ENCODE assay signal across 34 cellular contexts in the genomic region with DNA sequence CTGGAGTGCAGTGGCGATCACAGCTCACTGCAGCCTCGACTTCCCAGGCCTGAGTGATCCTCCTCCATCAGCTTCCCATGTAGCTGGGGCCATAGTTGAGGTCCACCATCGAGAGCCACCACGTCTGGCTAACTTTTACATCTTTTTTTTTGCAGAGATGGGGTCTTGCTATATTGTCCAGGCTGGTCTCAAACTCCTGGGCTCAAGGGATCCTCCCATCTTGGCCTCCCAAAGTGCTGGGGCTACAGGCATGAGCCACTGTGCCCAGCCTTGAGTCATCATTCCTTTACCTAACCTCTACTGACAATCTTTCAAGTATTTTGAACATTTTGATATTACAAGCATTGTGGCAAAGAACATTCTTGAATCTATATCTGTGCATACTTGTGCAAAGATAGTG. TPM values are rescaled to one million over a fixed set of nuclear protein-coding genes. Genes with fewer than 3 reads are reported as not detected.
"Had no signal": no experiment of that assay in that cellular context is flagged by ENCODE, and none has a peak within 500 bp of the region (broad histone marks: within the 10 kb centered on the region; RNA-seq: fewer than 3 reads in every experiment).

No MANE protein-coding gene starts in this region.

- H3K36me3 Mint-ChIP-seq: naive B cell; natural killer cell treated with Interleukin-12 subunit alpha and Interleukin-12 subunit beta and Interleukin-15 and Interleukin-18, amount 100 ng/mL, for 72 hours; stimulated activated effector memory CD8-positive, alpha-beta T cell treated with anti-CD3 and anti-CD28 coated beads, Interleukin-12 subunit alpha, Interleukin-12 subunit beta, amount 100 ng/mL, for 72 hours; stimulated activated naive B cell treated with anti-CD40 and anti-IgM and Interleukin-4, amounts not matched to agents 10 μg/mL and 1 μg/mL and 100 μg/mL, for 72 hours had no signal

- H3K27ac ChIP-seq: neutrophil, ovary, parathyroid adenoma, psoas muscle, skin epidermis, spleen, stomach, thoracic aorta, thyroid gland, tibial nerve, upper lobe of right lung, uterus had no signal

- H3K79me2 ChIP-seq: parathyroid adenoma had no signal

- H3K36me3 ChIP-seq: neutrophil, ovary, spleen, stomach, thoracic aorta, thyroid gland, tibial nerve, upper lobe of right lung, uterus had no signal

- H3K4me1 ChIP-seq: parathyroid adenoma, psoas muscle had no signal

- H3K27me3 ChIP-seq: ovary, thyroid gland had no signal

- H3K4me3 ChIP-seq: ovary, psoas muscle, skin epidermis, smooth muscle cell, spleen, stomach, thoracic aorta, thyroid gland, tibial nerve, upper lobe of right lung, uterus had no signal

- H3K4me1 Mint-ChIP-seq: stimulated activated effector memory CD8-positive, alpha-beta T cell treated with anti-CD3 and anti-CD28 coated beads, Interleukin-12 subunit alpha, Interleukin-12 subunit beta, amount 100 ng/mL, for 72 hours had no signal

- ATAC-seq: naive thymus-derived CD8-positive, alpha-beta T cell; natural killer cell treated with Interleukin-12 subunit alpha and Interleukin-12 subunit beta and Interleukin-15 and Interleukin-18, amount 100 ng/mL, for 72 hours; psoas muscle; right cardiac atrium; sciatic nerve; stimulated activated effector memory CD8-positive, alpha-beta T cell treated with anti-CD3 and anti-CD28 coated beads, Interleukin-12 subunit alpha, Interleukin-12 subunit beta, amount 100 ng/mL, for 72 hours; stimulated activated naive B cell treated with anti-CD40 and anti-IgM and Interleukin-4, amounts not matched to agents 10 μg/mL and 1 μg/mL and 100 μg/mL, for 72 hours; upper lobe of right lung had no signal

- H3K27ac Mint-ChIP-seq: naive B cell; naive thymus-derived CD8-positive, alpha-beta T cell; natural killer cell treated with Interleukin-12 subunit alpha and Interleukin-12 subunit beta and Interleukin-15 and Interleukin-18, amount 100 ng/mL, for 72 hours; nephron progenitor cell; progenitor cell of endocrine pancreas; stimulated activated effector memory CD8-positive, alpha-beta T cell treated with anti-CD3 and anti-CD28 coated beads, Interleukin-12 subunit alpha, Interleukin-12 subunit beta, amount 100 ng/mL, for 72 hours; stimulated activated naive B cell treated with anti-CD40 and anti-IgM and Interleukin-4, amounts not matched to agents 10 μg/mL and 1 μg/mL and 100 μg/mL, for 72 hours; stimulated activated naive CD8-positive, alpha-beta T cell treated with anti-CD3 and anti-CD28 coated beads, Interleukin-15, Interleukin-2, amounts not matched to agents 100 ng/mL and 50 ng/mL, for 24 hours had no signal

- H3K9me3 ChIP-seq: neutrophil, ovary, psoas muscle, spleen, stomach, thoracic aorta, thyroid gland, upper lobe of right lung, uterus had no signal

- H3K4me2 ChIP-seq: smooth muscle cell had no signal

- H2AFZ ChIP-seq: parathyroid adenoma had no signal

- H3K4me3 Mint-ChIP-seq: naive B cell; naive thymus-derived CD8-positive, alpha-beta T cell; natural killer cell treated with Interleukin-12 subunit alpha and Interleukin-12 subunit beta and Interleukin-15 and Interleukin-18, amount 100 ng/mL, for 72 hours; nephron progenitor cell; neural crest cell; stimulated activated effector memory CD8-positive, alpha-beta T cell treated with anti-CD3 and anti-CD28 coated beads, Interleukin-12 subunit alpha, Interleukin-12 subunit beta, amount 100 ng/mL, for 72 hours; stimulated activated naive B cell treated with anti-CD40 and anti-IgM and Interleukin-4, amounts not matched to agents 10 μg/mL and 1 μg/mL and 100 μg/mL, for 72 hours; stimulated activated naive CD8-positive, alpha-beta T cell treated with anti-CD3 and anti-CD28 coated beads, Interleukin-15, Interleukin-2, amounts not matched to agents 100 ng/mL and 50 ng/mL, for 24 hours had no signal

- H3K9me3 Mint-ChIP-seq: natural killer cell treated with Interleukin-12 subunit alpha and Interleukin-12 subunit beta and Interleukin-15 and Interleukin-18, amount 100 ng/mL, for 72 hours; nephron progenitor cell; neural crest cell; stimulated activated effector memory CD8-positive, alpha-beta T cell treated with anti-CD3 and anti-CD28 coated beads, Interleukin-12 subunit alpha, Interleukin-12 subunit beta, amount 100 ng/mL, for 72 hours; stimulated activated naive B cell treated with anti-CD40 and anti-IgM and Interleukin-4, amounts not matched to agents 10 μg/mL and 1 μg/mL and 100 μg/mL, for 72 hours; stimulated activated naive CD8-positive, alpha-beta T cell treated with anti-CD3 and anti-CD28 coated beads, Interleukin-15, Interleukin-2, amounts not matched to agents 100 ng/mL and 50 ng/mL, for 24 hours had no signal

- DNase-seq: naive B cell; naive thymus-derived CD8-positive, alpha-beta T cell; nephron progenitor cell; nucleus accumbens; ovary; posterior cingulate gyrus; psoas muscle; right cardiac atrium; spleen; stimulated activated CD4-positive, alpha-beta T cell treated with anti-CD3 and anti-CD28 coated beads, Interleukin-12 subunit alpha, Interleukin-12 subunit beta, amount 100 ng/mL, for 4 hours; stimulated activated CD4-positive, alpha-beta T cell treated with anti-CD3 and anti-CD28 coated beads, Interleukin-1b, Interleukin-23, amount 100 ng/mL, for 48 hours; stimulated activated CD4-positive, alpha-beta T cell treated with anti-CD3 and anti-CD28 coated beads, Interleukin-4, amount 100 ng/mL, for 24 hours; stimulated activated naive B cell treated with anti-CD40 and anti-IgM and Interleukin-4, amounts not matched to agents 10 μg/mL and 1 μg/mL and 100 μg/mL, for 72 hours; stimulated activated naive CD4-positive, alpha-beta T cell treated with Interleukin-2 at 50 U/mL for 16 hours; stomach; thyroid gland; trophoblast cell; upper lobe of right lung; uterus had no signal

RNA-seq across cellular contexts. Expression of a gene that starts 9.4 kb away (rescaled TPM):
- total RNA-seq: natural killer cell treated with Interleukin-12 subunit alpha and Interleukin-12 subunit beta and Interleukin-15 and Interleukin-18, amount 100 ng/mL, for 72 hours; omental fat pad; renal cortical epithelial cell; smooth muscle cell; subcutaneous adipose tissue had no signal
